In genomic region chr19:49017666-49018351, GRCh38 we compare ENCODE assay signal across 8 cellular contexts. TPM values are rescaled to one million over a fixed set of nuclear protein-coding genes. Genes with fewer than 3 reads are reported as not detected.
DNase-seq lines count a peak whose midpoint lies in the region; ATAC-seq, FAIRE-seq and TF ChIP-seq lines count a peak whose summit lies in the region.

No MANE protein-coding gene starts in this region.

- H3K79me2 ChIP-seq in GM12878 (ENCODE audit: control insufficient read depth, insufficient read depth, low read length), result no peaks in the 10 kb centered on the region

- ATAC-seq in GM12878, result peak; percentile 91
- no peak for ATAC-seq in GM18861 (IDR thresholded peaks at IDR 0.05; ENCODE audit: unreplicated experiment)

- RAD21 ChIA-PET in GM12878 (lab: Charles Lee; ENCODE audit: unreplicated experiment), result no interaction called here

- H3K27me3 ChIP-seq in GM12878 (replicated peaks in 1 of 2; ENCODE audit: control insufficient read depth in 2 of 2, insufficient read depth in 2 of 2, low read length in 1 of 2) (no peaks in the 10 kb centered on the region), iPS-20b (ENCODE audit: insufficient read depth, low read length) (peaks cover 47% of the 10 kb centered on the region)

- CTCF ChIA-PET in GM12878 (lab: Yijun Ruan, JAX), result interaction anchor here (0.8 to 3.1 kb wide), 4 partner anchors 20 to 89 kb away, joined by 3 to 14 read pairs (median 4); partner anchors contain the start of genes GYS1 and RUVBL2

- in situ Hi-C loops in KBM-7 (cut with MboI; ENCODE audit: low pct_unique_long_range_greater_than_20kb, low sequenced_read_pairs), result no loop called here
- in situ Hi-C loops in GM12878 (cut with MboI), result no loop called here

- intact Hi-C loops in GM12878 (cut with micrococcal nuclease; ENCODE audit: unreplicated experiment), result no loop called here

- 0 out of 2 replicates have a peak, but pooled peaks have one; percentile 14 for TF ChIP-seq RAD21 in GM12878 (IDR thresholded peaks at IDR 0.05; ENCODE audit: insufficient read depth, low read depth, low read length)

- H3K36me3 ChIP-seq in GM12878 (ENCODE audit: control insufficient read depth in 2 of 2, insufficient read depth in 2 of 2, low read length in 1 of 2) (peaks cover 0 to 6% of the 10 kb centered on the region in 2 experiments; a peak in 2 of 4 replicates), iPS-20b (ENCODE audit: insufficient read depth, low read depth, low read length) (peaks cover 34% of the 10 kb centered on the region)

- H3K9me3 ChIP-seq in GM12878 (replicated peaks; ENCODE audit: control insufficient read depth, insufficient read depth, low read length) (no peaks in the 10 kb centered on the region), iPS-20b (ENCODE audit: insufficient read depth, low read depth, low read length) (no peaks in the 10 kb centered on the region)

- no peak for TF ChIP-seq EP300 in GM12878 (IDR thresholded peaks at IDR 0.05; ENCODE audit: borderline replicate concordance in 1 of 2, control insufficient read depth in 1 of 2, low read depth in 2 of 2, low read length in 2 of 2)

- WGBS in GM12878 (ENCODE audit: insufficient coverage, insufficient replicate concordance, low lambda C conversion rate, missing lambda C conversion rate), result 2% methylated on average over 52 of the region's 62 CpGs

- H3K4me1 ChIP-seq in GM12878 (ENCODE audit: control insufficient read depth, insufficient read depth, low read length) (peaks cover 15% of the 10 kb centered on the region), iPS-20b (ENCODE audit: insufficient read depth, low read length) (no peaks in the 10 kb centered on the region; the same call in 1 of the 2 replicates)

- H3K27ac ChIP-seq in GM12878 (ENCODE audit: control insufficient read depth, insufficient read depth) (no peak overlapping the region), iPS-20b (ENCODE audit: low read length) (no peak overlapping the region)

- BruUV-seq in GM12878 (replicated peaks; lab: Mats Ljungman, UMichigan), result no TSS peak

- SMC1A ChIA-PET in GM12878 (lab: Charles Lee; ENCODE audit: uncharacterized antibody, unreplicated experiment), result no interaction called here

- TF ChIP-seq CTCF in GM12878 (IDR thresholded peaks at IDR 0.05 in 2 of 3, conservative IDR thresholded peaks at IDR 0.05 in 1 of 3; ENCODE audit: control insufficient read depth in 2 of 3, extremely low read depth in 1 of 3, insufficient read depth in 1 of 3, low read depth in 3 of 3, low read length in 3 of 3), result peak; percentile 55 to 76 (median 56)

- H3K4me2 ChIP-seq in GM12878 (ENCODE audit: control insufficient read depth, insufficient read depth), result peak overlapping the region; percentile 82

- no peak overlapping the region for H2AFZ ChIP-seq in GM12878 (ENCODE audit: control insufficient read depth, low read depth, low read length)

- POLR2A ChIA-PET in GM12878 (lab: Charles Lee), result no interaction called here

- no peaks in the 10 kb centered on the region for H4K20me1 ChIP-seq in GM12878 (ENCODE audit: control insufficient read depth, insufficient read depth)

- peak overlapping the region; percentile 58; the same call in 1 of the 2 replicates for H3K4me3 ChIP-seq in GM12878
- H3K4me3 ChIP-seq in iPS-20b (ENCODE audit: low read length), result peak overlapping the region; percentile 50; the same call in 1 of the 2 replicates

- no peak overlapping the region for H3K9ac ChIP-seq in GM12878 (ENCODE audit: control insufficient read depth, insufficient read depth, low read length)
- H3K9ac ChIP-seq in iPS-20b (ENCODE audit: low read depth, low read length), result no peak overlapping the region; the same call in 1 of the 2 replicates

- peak; percentile 86 for DNase-seq in ELF-1 (ENCODE audit: low read depth, low spot score)
- DNase-seq in KBM-7, result peak; percentile 64
- DNase-seq in T-helper 9 cell, result peak; percentile 56
- DNase-seq in GM12878 (ENCODE audit: low read depth, low spot score), result no peak
- DNase-seq in stimulated activated CD4-positive, alpha-beta T cell treated with anti-CD3 and anti-CD28 coated beads, Interleukin-1b, Interleukin-23, amount 100 ng/mL, for 1 hour (ENCODE audit: low read depth in 2 of 2), result peak; percentile 33 to 38
- DNase-seq in midbrain (lab: John Stamatoyannopoulos, UW), result no peak

- FAIRE-seq in GM12878 (lab: Jason Lieb, UNC), result no peak

- TF ChIP-seq POLR2A in GM12878 (IDR thresholded peaks at IDR 0.05; ENCODE audit: low read depth, low read length), result no peak

RNA-seq across cellular contexts. Expression of gene LHB, which starts 0.9 kb away (rescaled TPM):
- total RNA-seq in GM12878 (2013; cell fraction: nucleolus; rRNA removed), result not detected in 2 replicates
- total RNA-seq in GM12878 (2014; rRNA removed) (0.34 TPM in 1 of 2 replicates, not detected in the other), GM12878 (2014; rRNA removed; fragmentation: Illumina TruSeq; extraction: Trizol) (not detected in 2 replicates), GM12878 (2021) (0.46 TPM in 1 of 2 replicates, not detected in the other)
- polyA plus RNA-seq in GM12878 (2011; ENCODE audit: low read depth), result 1.7 TPM
- polyA plus RNA-seq in GM12878 (2011; rRNA removed) (not detected in 2 replicates), GM12878 (2014; fragmentation: Illumina TruSeq; extraction: Trizol) (not detected in 2 replicates), GM12878 (2014; fragmentation: Nextera tagmentation; extraction: Ambion mirVana) (under 1 TPM in 1 of 2 experiments, not detected in 1; 0.20 TPM), GM12878 (2014; rRNA removed) (0.28 TPM in 1 of 2 replicates, not detected in the other), GM12878 (2016; fragmentation: Nextera tagmentation; extraction: Ambion mirVana) (under 1 TPM; 0.60 to 0.72 TPM)
- polyA plus RNA-seq in GM12878 (2011; cell fraction: cytosol; rRNA removed), result not detected in 2 replicates
- 0.97 and 1.1 TPM in 2 replicates for polyA plus RNA-seq in GM12878 (2011; cell fraction: nucleus; rRNA removed)
- polyA plus RNA-seq in GM12878 (2012), result 0.54 and 0.60 TPM in 2 replicates
- polyA minus RNA-seq in GM12878 (2011; rRNA and poly(A)+ RNA removed), result not detected in 2 replicates
- polyA minus RNA-seq in GM12878 (2011; cell fraction: cytosol; rRNA and poly(A)+ RNA removed), result not detected in 2 replicates
- not detected in 2 replicates for polyA minus RNA-seq in GM12878 (2011; cell fraction: nucleus; rRNA and poly(A)+ RNA removed)

RNA-seq across cellular contexts. Expression of gene CGB3, which starts 6.3 kb away (rescaled TPM):
- total RNA-seq in GM12878 (2013; cell fraction: nucleolus; rRNA removed), result not detected in 2 replicates
- total RNA-seq in GM12878 (2014; rRNA removed) (not detected in 2 replicates), GM12878 (2014; rRNA removed; fragmentation: Illumina TruSeq; extraction: Trizol) (not detected in 2 replicates), GM12878 (2021) (not detected in 2 replicates)
- polyA plus RNA-seq in GM12878 (2011; ENCODE audit: low read depth), result not detected
- polyA plus RNA-seq in GM12878 (2011; rRNA removed) (not detected in 2 replicates), GM12878 (2014; fragmentation: Illumina TruSeq; extraction: Trizol) (not detected in 2 replicates), GM12878 (2014; fragmentation: Nextera tagmentation; extraction: Ambion mirVana) (not detected), GM12878 (2014; rRNA removed) (not detected in 2 replicates), GM12878 (2016; fragmentation: Nextera tagmentation; extraction: Ambion mirVana) (not detected)
- not detected in 2 replicates for polyA plus RNA-seq in GM12878 (2011; cell fraction: cytosol; rRNA removed)
- not detected in 2 replicates for polyA plus RNA-seq in GM12878 (2011; cell fraction: nucleus; rRNA removed)
- not detected in 2 replicates for polyA plus RNA-seq in GM12878 (2012)
- polyA minus RNA-seq in GM12878 (2011; rRNA and poly(A)+ RNA removed), result not detected in 2 replicates
- not detected in 2 replicates for polyA minus RNA-seq in GM12878 (2011; cell fraction: cytosol; rRNA and poly(A)+ RNA removed)
- polyA minus RNA-seq in GM12878 (2011; cell fraction: nucleus; rRNA and poly(A)+ RNA removed), result not detected in 2 replicates

RNA-seq across cellular contexts. Expression of gene CGB2, which starts 13.9 kb away (rescaled TPM):
- not detected in 2 replicates for total RNA-seq in GM12878 (2013; cell fraction: nucleolus; rRNA removed)
- total RNA-seq in GM12878 (2014; rRNA removed) (0.22 TPM in 1 of 2 replicates, not detected in the other), GM12878 (2014; rRNA removed; fragmentation: Illumina TruSeq; extraction: Trizol) (not detected in 2 replicates), GM12878 (2021) (not detected in 2 replicates)
- not detected for polyA plus RNA-seq in GM12878 (2011; ENCODE audit: low read depth)
- polyA plus RNA-seq in GM12878 (2011; rRNA removed) (not detected in 2 replicates), GM12878 (2014; fragmentation: Illumina TruSeq; extraction: Trizol) (not detected in 2 replicates), GM12878 (2014; fragmentation: Nextera tagmentation; extraction: Ambion mirVana) (not detected), GM12878 (2014; rRNA removed) (0.11 and 0.20 TPM in 2 replicates), GM12878 (2016; fragmentation: Nextera tagmentation; extraction: Ambion mirVana) (under 1 TPM in 1 of 2 experiments, not detected in 1; 0.37 TPM)
- polyA plus RNA-seq in GM12878 (2011; cell fraction: cytosol; rRNA removed), result not detected in 2 replicates
- not detected in 2 replicates for polyA plus RNA-seq in GM12878 (2011; cell fraction: nucleus; rRNA removed)
- polyA plus RNA-seq in GM12878 (2012), result 0.34 TPM in 1 of 2 replicates, not detected in the other
- polyA minus RNA-seq in GM12878 (2011; rRNA and poly(A)+ RNA removed), result not detected in 2 replicates
- not detected in 2 replicates for polyA minus RNA-seq in GM12878 (2011; cell fraction: cytosol; rRNA and poly(A)+ RNA removed)
- polyA minus RNA-seq in GM12878 (2011; cell fraction: nucleus; rRNA and poly(A)+ RNA removed), result not detected in 2 replicates

RNA-seq across cellular contexts. Expression of gene CGB1, which starts 18.9 kb away (rescaled TPM):
- total RNA-seq in GM12878 (2013; cell fraction: nucleolus; rRNA removed), result not detected in 2 replicates
- total RNA-seq in GM12878 (2014; rRNA removed) (not detected in 2 replicates), GM12878 (2014; rRNA removed; fragmentation: Illumina TruSeq; extraction: Trizol) (not detected in 2 replicates), GM12878 (2021) (not detected in 2 replicates)
- polyA plus RNA-seq in GM12878 (2011; ENCODE audit: low read depth), result not detected
- polyA plus RNA-seq in GM12878 (2011; rRNA removed) (not detected in 2 replicates), GM12878 (2014; fragmentation: Illumina TruSeq; extraction: Trizol) (not detected in 2 replicates), GM12878 (2014; fragmentation: Nextera tagmentation; extraction: Ambion mirVana) (not detected), GM12878 (2014; rRNA removed) (not detected in 2 replicates), GM12878 (2016; fragmentation: Nextera tagmentation; extraction: Ambion mirVana) (not detected)
- not detected in 2 replicates for polyA plus RNA-seq in GM12878 (2011; cell fraction: cytosol; rRNA removed)
- polyA plus RNA-seq in GM12878 (2011; cell fraction: nucleus; rRNA removed), result not detected in 2 replicates
- polyA plus RNA-seq in GM12878 (2012), result not detected in 2 replicates
- not detected in 2 replicates for polyA minus RNA-seq in GM12878 (2011; rRNA and poly(A)+ RNA removed)
- not detected in 2 replicates for polyA minus RNA-seq in GM12878 (2011; cell fraction: cytosol; rRNA and poly(A)+ RNA removed)
- not detected in 2 replicates for polyA minus RNA-seq in GM12878 (2011; cell fraction: nucleus; rRNA and poly(A)+ RNA removed)

RNA-seq across cellular contexts. Expression of gene RUVBL2, which starts 24.1 kb away (rescaled TPM):
- total RNA-seq in GM12878 (2013; cell fraction: nucleolus; rRNA removed), result 60.9 and 67.9 TPM in 2 replicates
- total RNA-seq in GM12878 (2014; rRNA removed), result 195 and 202 TPM in 2 replicates
- total RNA-seq in GM12878 (2014; rRNA removed; fragmentation: Illumina TruSeq; extraction: Trizol), result 80.3 and 97.0 TPM in 2 replicates
- 134 and 142 TPM in 2 replicates for total RNA-seq in GM12878 (2021)
- polyA plus RNA-seq in GM12878 (2011; ENCODE audit: low read depth), result 38.4 TPM
- 58.7 and 117 TPM in 2 replicates for polyA plus RNA-seq in GM12878 (2011; rRNA removed)
- 182 and 281 TPM in 2 replicates for polyA plus RNA-seq in GM12878 (2011; cell fraction: cytosol; rRNA removed)
- polyA plus RNA-seq in GM12878 (2011; cell fraction: nucleus; rRNA removed), result 206 and 275 TPM in 2 replicates
- 88.4 and 111 TPM in 2 replicates for polyA plus RNA-seq in GM12878 (2012)
- polyA plus RNA-seq in GM12878 (2014; fragmentation: Illumina TruSeq; extraction: Trizol), result 11.8 and 53.8 TPM in 2 replicates
- polyA plus RNA-seq in GM12878 (2014; fragmentation: Nextera tagmentation; extraction: Ambion mirVana), result 10 to 100 TPM; 33.8 to 70.6 TPM
- 142 and 166 TPM in 2 replicates for polyA plus RNA-seq in GM12878 (2014; rRNA removed)
- 100 to 1,000 TPM; 214 to 224 TPM for polyA plus RNA-seq in GM12878 (2016; fragmentation: Nextera tagmentation; extraction: Ambion mirVana)
- 125 and 207 TPM in 2 replicates for polyA minus RNA-seq in GM12878 (2011; rRNA and poly(A)+ RNA removed)
- polyA minus RNA-seq in GM12878 (2011; cell fraction: cytosol; rRNA and poly(A)+ RNA removed), result 59.3 and 70.5 TPM in 2 replicates
- 47.3 and 83.5 TPM in 2 replicates for polyA minus RNA-seq in GM12878 (2011; cell fraction: nucleus; rRNA and poly(A)+ RNA removed)

Comparison
In these comparisons a context has a peak if more than half of its experiments do, and no peak if none do; other contexts are left out.
1. DNase-seq: peak in ELF-1 (single experiment), KBM-7 (single experiment), T-helper 9 cell (single experiment) and stimulated activated CD4-positive, alpha-beta T cell treated with anti-CD3 and anti-CD28 coated beads, Interleukin-1b, Interleukin-23, amount 100 ng/mL, for 1 hour (2 of 2); none in GM12878 (single experiment) and midbrain (single experiment).